ENCODE assay signal across 30 cellular contexts in genomic region chr1:2489615-2490014, GRCh38. TPM values are rescaled to one million over a fixed set of nuclear protein-coding genes. Genes with fewer than 3 reads are reported as not detected.
"Had no signal": no experiment of that assay in that cellular context is flagged by ENCODE, and none has a peak within 500 bp of the region (broad histone marks: within the 10 kb centered on the region; RNA-seq: fewer than 3 reads in every experiment).

No MANE protein-coding gene starts in this region.

- H3K27me3 ChIP-seq: ascending aorta, breast epithelium, cardiac muscle cell, esophagus squamous epithelium had no signal

- H3K4me3 ChIP-seq: ascending aorta, breast epithelium, cardiac muscle cell, coronary artery, esophagus squamous epithelium, gastroesophageal sphincter had no signal

- DNase-seq: activated CD4-positive, alpha-beta memory T cell treated with anti-CD3 and anti-CD28 coated beads for 36 hours; activated CD4-positive, alpha-beta T cell treated with anti-CD3 and anti-CD28 coated beads for 36 hours; activated CD4-positive, alpha-beta T cell treated with anti-CD3 and anti-CD28 coated beads, Interleukin-2, amount 10 ng/mL, durations not matched to agents 24 days and 14 days; activated CD4-positive, CD25-positive, alpha-beta regulatory T cell; activated CD4-positive, CD25-positive, alpha-beta regulatory T cell treated with anti-CD3 and anti-CD28 coated beads, Interleukin-2, amount 50 U/mL, for 72 hours; activated CD8-positive, alpha-beta memory T cell treated with anti-CD3 and anti-CD28 coated beads, Interleukin-2, amount 10 ng/mL, durations not matched to agents 7 days and 5 days; activated CD8-positive, alpha-beta memory T cell treated with anti-CD3 and anti-CD28 coated beads, Interleukin-2, amount 50 U/mL, for 4 hours; activated CD8-positive, alpha-beta T cell treated with anti-CD3 and anti-CD28 coated beads, Interleukin-2, amount 10 ng/mL, durations not matched to agents 7 days and 5 days; activated gamma-delta T cell; activated naive CD4-positive, alpha-beta T cell; activated naive CD4-positive, alpha-beta T cell treated with anti-CD3 and anti-CD28 coated beads, Interleukin-2, amount 10 ng/mL, durations not matched to agents 7 days and 5 days; activated naive CD8-positive, alpha-beta T cell treated with anti-CD3 and anti-CD28 coated beads, Interleukin-2, amount 10 ng/mL, durations not matched to agents 7 days and 5 days; activated T-cell treated with anti-CD3 and anti-CD28 coated beads, Interleukin-2, amount 50 U/mL, for 1 hour; activated T-cell treated with anti-CD3 and anti-CD28 coated beads, Interleukin-2, amount 50 U/mL, for 48 hours; dermis blood vessel endothelial cell; effector CD8-positive, alpha-beta T cell; esophagus squamous epithelium; foreskin melanocyte; T-helper 1 cell; T-helper 17 cell; T1000 had no signal

- H3K36me3 ChIP-seq: ascending aorta, breast epithelium, cardiac muscle cell, gastroesophageal sphincter had no signal

RNA-seq across cellular contexts. Expression of gene PLCH2, which starts 13.5 kb away (rescaled TPM):
- total RNA-seq: ascending aorta had no signal

RNA-seq across cellular contexts. Expression of gene HES5, which starts 40.4 kb away (rescaled TPM):
- total RNA-seq: activated CD4-positive, alpha-beta T cell treated with anti-CD3 and anti-CD28 coated beads, Interleukin-2, amount 10 ng/mL, durations not matched to agents 24 days and 14 days; activated CD8-positive, alpha-beta memory T cell treated with anti-CD3 and anti-CD28 coated beads, Interleukin-2, amount 10 ng/mL, durations not matched to agents 7 days and 5 days; activated CD8-positive, alpha-beta T cell treated with anti-CD3 and anti-CD28 coated beads, Interleukin-2, amount 10 ng/mL, durations not matched to agents 7 days and 5 days; activated naive CD8-positive, alpha-beta T cell treated with anti-CD3 and anti-CD28 coated beads, Interleukin-2, amount 10 ng/mL, durations not matched to agents 7 days and 5 days; activated T-helper 1 cell treated with anti-CD3 and anti-CD28 coated beads, Interleukin-12 subunit alpha, Interleukin-12 subunit beta, Interleukin-2, Interleukin-4 antibody, amounts not matched to agents 30 ng/mL and 10 ng/mL and 1 ng/mL, durations not matched to agents 14 hours and 24 hours and 36 hours; ascending aorta; breast epithelium; cardiac muscle cell; endothelial cell of umbilical vein; fibroblast of lung; gastroesophageal sphincter; glomerular endothelial cell; T-helper 17 cell had no signal
